18 cellular contexts compared by ENCODE assay signal in the genomic region with DNA sequence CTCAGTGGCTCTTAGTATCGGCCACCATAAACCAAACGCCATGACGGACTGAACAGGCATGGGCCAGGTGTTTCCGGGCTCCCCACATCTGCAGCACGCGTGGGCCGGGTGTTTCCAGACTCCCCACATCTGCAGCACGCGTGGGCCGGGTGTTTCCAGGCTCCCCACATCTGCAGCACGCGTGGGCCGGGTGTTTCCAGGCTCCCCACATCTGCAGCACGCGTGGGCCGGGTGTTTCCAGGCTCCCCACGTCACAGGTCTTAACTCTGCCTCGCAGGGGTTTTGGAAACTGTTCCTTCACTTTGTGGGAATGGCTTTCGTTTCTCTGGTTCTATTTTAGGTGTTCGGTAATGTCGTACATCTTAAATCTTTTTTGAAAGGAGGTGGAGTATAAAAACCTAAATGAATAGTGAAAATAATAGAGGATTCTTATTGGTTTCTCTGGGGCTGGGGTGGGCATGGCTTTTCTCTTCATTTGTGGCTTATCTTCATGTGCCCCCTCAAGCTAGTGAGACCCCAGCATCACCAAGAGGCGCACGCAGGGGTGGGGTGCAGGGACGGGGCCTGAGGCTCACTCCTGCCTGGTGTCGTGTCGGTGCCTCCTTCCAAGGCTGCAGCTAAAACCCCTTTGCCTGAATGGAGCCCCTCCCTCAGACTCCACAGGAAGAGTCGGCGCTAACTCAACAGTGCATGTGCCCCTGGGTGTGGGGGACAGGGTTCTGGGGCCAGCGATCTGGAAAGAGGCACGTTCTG.
DNase-seq lines count a peak whose midpoint lies in the region; ATAC-seq and TF ChIP-seq lines count a peak whose summit lies in the region.
"Had no signal": no experiment of that assay in that cellular context is flagged by ENCODE, and none has a peak within 500 bp of the region (broad histone marks: within the 10 kb centered on the region; RNA-seq: fewer than 3 reads in every experiment).

No MANE protein-coding gene starts in this region.

- H3K4me3 ChIP-seq in H7 (ENCODE audit: insufficient read depth, low read depth, low read length) (no peak overlapping the region), body of pancreas (no peak overlapping the region)

- no peak for TF ChIP-seq CTCF in activated B cell treated with CpG ODN at 0.5 μM for 24 hours (IDR thresholded peaks at IDR 0.05)
- TF ChIP-seq CTCF in body of pancreas (IDR thresholded peaks at IDR 0.05) = no peak

- no peaks in the 10 kb centered on the region for H3K9me3 Mint-ChIP-seq in activated B cell treated with CpG ODN at 0.5 μM for 24 hours
- H3K9me3 Mint-ChIP-seq: CD4-positive, CD25-positive, alpha-beta regulatory T cell had no signal

- H3K27me3 ChIP-seq in H7 (ENCODE audit: control insufficient read depth, insufficient read depth, low read length) (peaks cover 1% of the 10 kb centered on the region; the same call in 1 of the 2 replicates), layer of hippocampus (ENCODE audit: control insufficient read depth, insufficient read depth, low read length) (no peaks in the 10 kb centered on the region), body of pancreas (no peaks in the 10 kb centered on the region)

- no peaks in the 10 kb centered on the region for H3K36me3 ChIP-seq in H7 (replicated peaks; ENCODE audit: control insufficient read depth, insufficient read depth, low read length)
- H3K36me3 ChIP-seq in body of pancreas (replicated peaks in 1 of 2; ENCODE audit: insufficient read depth in 1 of 2, low read depth in 2 of 2) = no peaks in the 10 kb centered on the region

- 65 to 80% methylated on average over 24 to 30 of the region's 30 CpGs for WGBS in body of pancreas, 2 donors

- DNase-seq in H7 (peak; percentile 51), activated B cell treated with CpG ODN at 0.5 μM for 24 hours (peak; percentile 1), substantia nigra (lab: John Stamatoyannopoulos, UW) (no peak), 8988T (no peak), NCI-H2107 treated with DMSO at 0.1 percent for 48 hours (lab: John Stamatoyannopoulos, UW; ENCODE audit: unreplicated experiment) (no peak), body of pancreas (no peak)
- DNase-seq: AML-193; CD4-positive, CD25-positive, alpha-beta regulatory T cell; HCEC 1CT; MV-4-11; NCI-H187 treated with DMSO at 0.1 percent for 48 hours; NCI-H226; NCI-H524; PC-3; SIG-M5 had no signal

- TF ChIP-seq POLR2A in body of pancreas (IDR thresholded peaks at IDR 0.05) = no peak

- no peak overlapping the region for H3K27ac Mint-ChIP-seq in activated B cell treated with CpG ODN at 0.5 μM for 24 hours
- H3K27ac Mint-ChIP-seq: CD4-positive, CD25-positive, alpha-beta regulatory T cell had no signal

- no peak for ATAC-seq in activated B cell treated with CpG ODN at 0.5 μM for 24 hours (ENCODE audit: low read depth)
- no peak for ATAC-seq in body of pancreas
- ATAC-seq: PC-3 had no signal

- H3K27ac ChIP-seq in layer of hippocampus (ENCODE audit: low read depth, low read length) (peak overlapping the region; percentile 27), substantia nigra (ENCODE audit: low read depth, low read length, poor library complexity, severe bottlenecking) (peak overlapping the region; percentile 66), body of pancreas (no peak overlapping the region)
- H3K27ac ChIP-seq: RWPE1 had no signal

- CTCF ChIA-PET in activated B cell treated with CpG ODN at 0.5 μM for 24 hours (lab: Charles Lee) = no interaction called here

- H3K4me1 Mint-ChIP-seq in activated B cell treated with CpG ODN at 0.5 μM for 24 hours = no peaks in the 10 kb centered on the region
- H3K4me1 Mint-ChIP-seq: CD4-positive, CD25-positive, alpha-beta regulatory T cell had no signal

- peaks cover 9% of the 10 kb centered on the region for H3K4me1 ChIP-seq in body of pancreas
- H3K4me1 ChIP-seq: Caco-2 had no signal

- intact Hi-C loops in activated B cell treated with CpG ODN at 0.5 μM for 24 hours (cut with micrococcal nuclease) = no loop called here
- intact Hi-C loops in body of pancreas (cut with DNase I) = no loop called here

- POLR2A ChIA-PET in activated B cell treated with CpG ODN at 0.5 μM for 24 hours (lab: Charles Lee) = no interaction called here

- H3K27me3 Mint-ChIP-seq in activated B cell treated with CpG ODN at 0.5 μM for 24 hours = peaks cover 3% of the 10 kb centered on the region
- H3K27me3 Mint-ChIP-seq: CD4-positive, CD25-positive, alpha-beta regulatory T cell had no signal

- H3K9me3 ChIP-seq in body of pancreas = no peaks in the 10 kb centered on the region
- H3K9me3 ChIP-seq: Caco-2 had no signal

- H3K36me3 Mint-ChIP-seq in activated B cell treated with CpG ODN at 0.5 μM for 24 hours (ENCODE audit: low read depth) = no peaks in the 10 kb centered on the region
- H3K36me3 Mint-ChIP-seq: CD4-positive, CD25-positive, alpha-beta regulatory T cell had no signal

- H3K4me3 Mint-ChIP-seq in activated B cell treated with CpG ODN at 0.5 μM for 24 hours = no peak overlapping the region
- H3K4me3 Mint-ChIP-seq: CD4-positive, CD25-positive, alpha-beta regulatory T cell had no signal

Comparison
In these comparisons a context has a peak if more than half of its experiments do, and no peak if none do; other contexts are left out.
1. DNase-seq: peak in H7 (single experiment) and activated B cell treated with CpG ODN at 0.5 μM for 24 hours (single experiment); none in substantia nigra (0 of 49), 8988T (single experiment), NCI-H2107 treated with DMSO at 0.1 percent for 48 hours (single experiment) and body of pancreas (0 of 4).
2. H3K27ac ChIP-seq: peak in layer of hippocampus (single experiment) and substantia nigra (single experiment); none in body of pancreas (0 of 4).